1 cellular context compared by ENCODE assay signal in the genomic region with DNA sequence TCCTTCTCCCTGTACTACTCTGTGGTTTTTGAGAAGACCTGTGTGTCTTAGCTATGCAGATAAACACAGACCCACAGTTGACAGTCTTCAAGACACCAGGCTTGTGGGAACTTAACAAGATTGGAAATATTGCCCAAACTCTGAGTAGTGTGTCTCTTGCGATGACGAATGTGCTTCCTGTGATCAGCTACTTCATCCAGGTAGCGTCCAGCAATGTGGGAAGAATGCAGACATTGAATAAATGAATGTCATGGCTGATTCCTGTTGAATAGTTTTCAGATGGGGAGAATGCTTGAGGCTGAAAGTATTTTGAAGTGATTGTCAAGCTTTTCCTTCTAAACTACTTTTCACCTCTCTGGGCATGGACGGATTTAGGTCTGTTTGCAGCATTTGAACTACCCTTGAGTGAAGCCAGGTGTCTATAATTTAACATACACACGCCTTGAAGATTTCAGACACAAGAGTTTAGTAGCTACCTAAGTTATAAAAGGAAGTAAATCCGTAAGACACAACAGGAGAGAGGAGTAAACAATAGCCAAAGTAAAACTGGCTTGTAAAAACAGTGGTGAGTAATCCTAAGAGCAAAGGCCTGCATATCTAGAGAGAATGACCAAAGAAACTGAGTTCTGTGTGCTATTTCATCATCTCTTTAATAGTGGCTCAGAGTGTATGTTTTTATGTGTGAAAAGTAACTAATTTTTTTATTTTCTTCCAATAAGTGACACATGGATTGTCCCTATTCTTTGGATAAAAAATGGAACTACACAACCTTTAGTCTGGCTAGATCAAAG.
TF ChIP-seq lines count a peak whose summit lies in the region.

No MANE protein-coding gene starts in this region.

TF ChIP-seq in HCT116, 20 proteins besides CTCF, POLR2A, EP300 and RAD21:
- TF ChIP-seq, protein P1, sequence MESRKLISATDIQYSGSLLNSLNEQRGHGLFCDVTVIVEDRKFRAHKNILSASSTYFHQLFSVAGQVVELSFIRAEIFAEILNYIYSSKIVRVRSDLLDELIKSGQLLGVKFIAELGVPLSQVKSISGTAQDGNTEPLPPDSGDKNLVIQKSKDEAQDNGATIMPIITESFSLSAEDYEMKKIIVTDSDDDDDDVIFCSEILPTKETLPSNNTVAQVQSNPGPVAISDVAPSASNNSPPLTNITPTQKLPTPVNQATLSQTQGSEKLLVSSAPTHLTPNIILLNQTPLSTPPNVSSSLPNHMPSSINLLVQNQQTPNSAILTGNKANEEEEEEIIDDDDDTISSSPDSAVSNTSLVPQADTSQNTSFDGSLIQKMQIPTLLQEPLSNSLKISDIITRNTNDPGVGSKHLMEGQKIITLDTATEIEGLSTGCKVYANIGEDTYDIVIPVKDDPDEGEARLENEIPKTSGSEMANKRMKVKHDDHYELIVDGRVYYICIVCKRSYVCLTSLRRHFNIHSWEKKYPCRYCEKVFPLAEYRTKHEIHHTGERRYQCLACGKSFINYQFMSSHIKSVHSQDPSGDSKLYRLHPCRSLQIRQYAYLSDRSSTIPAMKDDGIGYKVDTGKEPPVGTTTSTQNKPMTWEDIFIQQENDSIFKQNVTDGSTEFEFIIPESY (IDR thresholded peaks at IDR 0.05; ENCODE audit: extremely low read depth, insufficient replicate concordance, low read length): no peak
- TF ChIP-seq CEBPB (IDR thresholded peaks at IDR 0.05; ENCODE audit: low read depth): 0 out of 2 replicates have a peak, but pooled peaks have one; percentile 10
